Comparison of ENCODE assay signal across 30 cellular contexts in genomic region chr6:13676551-13677156, GRCh38.
"Had no signal": no experiment of that assay in that cellular context is flagged by ENCODE, and none has a peak within 500 bp of the region (broad histone marks: within the 10 kb centered on the region; RNA-seq: fewer than 3 reads in every experiment).

No MANE protein-coding gene starts in this region.

- H3K27me3 Mint-ChIP-seq: activated CD4-positive, alpha-beta memory T cell treated with anti-CD3 and anti-CD28 coated beads for 36 hours; activated CD4-positive, alpha-beta T cell treated with anti-CD3 and anti-CD28 coated beads for 36 hours; activated CD4-positive, alpha-beta T cell treated with anti-CD3 and anti-CD28 coated beads, Interleukin-2, amount 10 ng/mL, durations not matched to agents 24 days and 14 days; activated naive CD8-positive, alpha-beta T cell treated with anti-CD3 and anti-CD28 coated beads, Interleukin-2, amount 10 ng/mL, durations not matched to agents 7 days and 5 days; brain; dendritic cell treated with granulocyte-macrophage colony-stimulating factor and Interleukin-4, amounts not matched to agents 40 ng/mL and 50 ng/mL, for 4 days had no signal

- H3K36me3 ChIP-seq: ascending aorta, breast epithelium, cardiac muscle cell, colonic mucosa, heart right ventricle had no signal

- H3K27me3 ChIP-seq: ascending aorta, breast epithelium, cardiac muscle cell, colonic mucosa, dorsolateral prefrontal cortex, esophagus muscularis mucosa, foreskin keratinocyte, gastroesophageal sphincter, heart right ventricle had no signal

- H3K4me1 ChIP-seq: breast epithelium, colonic mucosa, foreskin keratinocyte had no signal

- H3K4me3 Mint-ChIP-seq: activated CD4-positive, alpha-beta memory T cell treated with anti-CD3 and anti-CD28 coated beads for 36 hours; activated CD4-positive, alpha-beta T cell treated with anti-CD3 and anti-CD28 coated beads for 36 hours; activated CD4-positive, alpha-beta T cell treated with anti-CD3 and anti-CD28 coated beads, Interleukin-2, amount 10 ng/mL, durations not matched to agents 24 days and 14 days; activated naive CD4-positive, alpha-beta T cell treated with anti-CD3 and anti-CD28 coated beads for 36 hours; activated naive CD8-positive, alpha-beta T cell treated with anti-CD3 and anti-CD28 coated beads, Interleukin-2, amount 10 ng/mL, durations not matched to agents 7 days and 5 days; activated T-cell treated with anti-CD3 and anti-CD28 coated beads, Interleukin-2, amount 50 U/mL, for 72 hours; brain; dendritic cell treated with granulocyte-macrophage colony-stimulating factor and Interleukin-4, amounts not matched to agents 40 ng/mL and 50 ng/mL, for 4 days; endodermal cell had no signal

- DNase-seq: activated CD4-positive, alpha-beta memory T cell treated with anti-CD3 and anti-CD28 coated beads for 36 hours; activated CD4-positive, alpha-beta T cell treated with anti-CD3 and anti-CD28 coated beads for 36 hours; activated CD4-positive, alpha-beta T cell treated with anti-CD3 and anti-CD28 coated beads, Interleukin-2, amount 10 ng/mL, durations not matched to agents 24 days and 14 days; activated CD4-positive, CD25-positive, alpha-beta regulatory T cell; activated CD4-positive, CD25-positive, alpha-beta regulatory T cell treated with anti-CD3 and anti-CD28 coated beads, Interleukin-2, amount 50 U/mL, for 72 hours; activated CD8-positive, alpha-beta memory T cell treated with anti-CD3 and anti-CD28 coated beads for 24 hours; activated effector memory CD4-positive, alpha-beta T cell treated with Interleukin-2 at 50 U/mL for 16 hours; activated gamma-delta T cell treated with Interleukin-2 at 50 U/mL for 16 hours; activated naive CD4-positive, alpha-beta T cell treated with anti-CD3 and anti-CD28 coated beads for 36 hours; activated naive CD8-positive, alpha-beta T cell treated with anti-CD3 and anti-CD28 coated beads, Interleukin-2, amount 10 ng/mL, durations not matched to agents 7 days and 5 days; activated T-cell treated with anti-CD3 and anti-CD28 coated beads, Interleukin-2, amount 50 U/mL, for 72 hours; central memory CD4-positive, alpha-beta T cell; cerebellar nuclear complex; colonic mucosa; dorsolateral prefrontal cortex; effector memory CD4-positive, alpha-beta T cell; endodermal cell; erythroblast; foreskin keratinocyte; heart right ventricle; T-helper 1 cell; T-helper 2 cell had no signal

- H3K4me3 ChIP-seq: ascending aorta, breast epithelium, cardiac muscle cell, colonic mucosa, dorsolateral prefrontal cortex, esophagus muscularis mucosa, gastroesophageal sphincter, heart right ventricle had no signal

- H3K27ac ChIP-seq: ascending aorta, breast epithelium, cardiac muscle cell, colonic mucosa, dorsolateral prefrontal cortex, esophagus muscularis mucosa, foreskin keratinocyte, gastroesophageal sphincter, heart right ventricle had no signal

- H3K9me3 ChIP-seq: colonic mucosa had no signal

- H3K27ac Mint-ChIP-seq: activated CD4-positive, alpha-beta memory T cell treated with anti-CD3 and anti-CD28 coated beads for 36 hours; activated CD4-positive, alpha-beta T cell treated with anti-CD3 and anti-CD28 coated beads for 36 hours; activated CD4-positive, alpha-beta T cell treated with anti-CD3 and anti-CD28 coated beads, Interleukin-2, amount 10 ng/mL, durations not matched to agents 24 days and 14 days; activated naive CD4-positive, alpha-beta T cell treated with anti-CD3 and anti-CD28 coated beads for 36 hours; activated naive CD4-positive, alpha-beta T cell treated with anti-CD3 and anti-CD28 coated beads, Interleukin-2, amount 50 U/mL, for 72 hours; activated naive CD8-positive, alpha-beta T cell treated with anti-CD3 and anti-CD28 coated beads, Interleukin-2, amount 10 ng/mL, durations not matched to agents 7 days and 5 days; activated T-cell treated with anti-CD3 and anti-CD28 coated beads, Interleukin-2, amount 50 U/mL, for 72 hours; brain; dendritic cell treated with granulocyte-macrophage colony-stimulating factor and Interleukin-4, amounts not matched to agents 40 ng/mL and 50 ng/mL, for 4 days; endodermal cell had no signal

- ATAC-seq: activated CD4-positive, alpha-beta T cell treated with anti-CD3 and anti-CD28 coated beads for 36 hours; activated naive CD4-positive, alpha-beta T cell treated with anti-CD3 and anti-CD28 coated beads, Interleukin-2, amount 50 U/mL, for 72 hours; activated T-cell treated with anti-CD3 and anti-CD28 coated beads, Interleukin-2, amount 50 U/mL, for 72 hours; foreskin keratinocyte; gastroesophageal sphincter; heart right ventricle had no signal
